In the genomic region with DNA sequence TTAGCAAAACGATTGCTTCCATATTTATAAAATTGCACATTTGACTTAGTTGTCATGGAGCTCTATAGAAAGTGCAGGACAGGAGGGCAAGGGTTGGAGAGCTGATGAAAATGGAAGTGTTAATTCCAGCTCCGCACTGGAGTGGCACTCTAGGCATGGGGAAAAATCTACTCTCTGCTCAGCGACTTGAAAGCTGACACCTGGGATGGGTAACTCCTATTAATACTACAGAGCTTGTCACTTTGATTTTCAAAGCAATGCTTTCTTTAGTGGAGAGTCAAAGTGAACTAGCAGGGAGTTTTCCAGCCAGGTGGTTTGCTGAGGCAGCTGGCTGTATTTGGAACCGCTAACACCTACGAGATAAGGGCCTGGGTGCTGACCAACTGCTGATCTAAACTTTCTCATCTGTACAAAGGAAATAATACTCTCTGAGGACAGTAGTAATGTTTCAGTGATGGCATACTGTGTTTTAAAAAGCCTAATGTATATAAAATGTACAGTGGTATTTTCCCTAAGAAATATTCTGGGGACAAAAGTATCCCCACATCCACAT, we compare ENCODE assay signal across 3 cellular contexts.
TF ChIP-seq lines count a peak whose summit lies in the region.

No MANE protein-coding gene starts in this region.

TF ChIP-seq in GM23338, 12 proteins besides CTCF, POLR2A, EP300 and RAD21:
- no peak for TF ChIP-seq CREB1 (CRISPR knock-in tag; IDR thresholded peaks at IDR 0.05; ENCODE audit: low read depth)
- TF ChIP-seq, protein P1, sequence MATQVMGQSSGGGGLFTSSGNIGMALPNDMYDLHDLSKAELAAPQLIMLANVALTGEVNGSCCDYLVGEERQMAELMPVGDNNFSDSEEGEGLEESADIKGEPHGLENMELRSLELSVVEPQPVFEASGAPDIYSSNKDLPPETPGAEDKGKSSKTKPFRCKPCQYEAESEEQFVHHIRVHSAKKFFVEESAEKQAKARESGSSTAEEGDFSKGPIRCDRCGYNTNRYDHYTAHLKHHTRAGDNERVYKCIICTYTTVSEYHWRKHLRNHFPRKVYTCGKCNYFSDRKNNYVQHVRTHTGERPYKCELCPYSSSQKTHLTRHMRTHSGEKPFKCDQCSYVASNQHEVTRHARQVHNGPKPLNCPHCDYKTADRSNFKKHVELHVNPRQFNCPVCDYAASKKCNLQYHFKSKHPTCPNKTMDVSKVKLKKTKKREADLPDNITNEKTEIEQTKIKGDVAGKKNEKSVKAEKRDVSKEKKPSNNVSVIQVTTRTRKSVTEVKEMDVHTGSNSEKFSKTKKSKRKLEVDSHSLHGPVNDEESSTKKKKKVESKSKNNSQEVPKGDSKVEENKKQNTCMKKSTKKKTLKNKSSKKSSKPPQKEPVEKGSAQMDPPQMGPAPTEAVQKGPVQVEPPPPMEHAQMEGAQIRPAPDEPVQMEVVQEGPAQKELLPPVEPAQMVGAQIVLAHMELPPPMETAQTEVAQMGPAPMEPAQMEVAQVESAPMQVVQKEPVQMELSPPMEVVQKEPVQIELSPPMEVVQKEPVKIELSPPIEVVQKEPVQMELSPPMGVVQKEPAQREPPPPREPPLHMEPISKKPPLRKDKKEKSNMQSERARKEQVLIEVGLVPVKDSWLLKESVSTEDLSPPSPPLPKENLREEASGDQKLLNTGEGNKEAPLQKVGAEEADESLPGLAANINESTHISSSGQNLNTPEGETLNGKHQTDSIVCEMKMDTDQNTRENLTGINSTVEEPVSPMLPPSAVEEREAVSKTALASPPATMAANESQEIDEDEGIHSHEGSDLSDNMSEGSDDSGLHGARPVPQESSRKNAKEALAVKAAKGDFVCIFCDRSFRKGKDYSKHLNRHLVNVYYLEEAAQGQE (IDR thresholded peaks at IDR 0.05; ENCODE audit: unreplicated experiment) = peak; percentile 61
- TF ChIP-seq JUNB (IDR thresholded peaks at IDR 0.05; ENCODE audit: unreplicated experiment) = no peak
TF ChIP-seq in GM23338: peak in this region for 1.

TF ChIP-seq in HEK293, 187 proteins besides CTCF, POLR2A, EP300 and RAD21:
- TF ChIP-seq, protein P1 (tag by site-specific recombination; IDR thresholded peaks at IDR 0.05) = peak; percentile 66
- TF ChIP-seq ZNF10 (tag by site-specific recombination; IDR thresholded peaks at IDR 0.05) = no peak
- TF ChIP-seq, protein P2, sequence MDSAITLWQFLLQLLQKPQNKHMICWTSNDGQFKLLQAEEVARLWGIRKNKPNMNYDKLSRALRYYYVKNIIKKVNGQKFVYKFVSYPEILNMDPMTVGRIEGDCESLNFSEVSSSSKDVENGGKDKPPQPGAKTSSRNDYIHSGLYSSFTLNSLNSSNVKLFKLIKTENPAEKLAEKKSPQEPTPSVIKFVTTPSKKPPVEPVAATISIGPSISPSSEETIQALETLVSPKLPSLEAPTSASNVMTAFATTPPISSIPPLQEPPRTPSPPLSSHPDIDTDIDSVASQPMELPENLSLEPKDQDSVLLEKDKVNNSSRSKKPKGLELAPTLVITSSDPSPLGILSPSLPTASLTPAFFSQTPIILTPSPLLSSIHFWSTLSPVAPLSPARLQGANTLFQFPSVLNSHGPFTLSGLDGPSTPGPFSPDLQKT (IDR thresholded peaks at IDR 0.05; ENCODE audit: borderline replicate concordance, low read depth, low read length) = no peak
- TF ChIP-seq, protein P3, sequence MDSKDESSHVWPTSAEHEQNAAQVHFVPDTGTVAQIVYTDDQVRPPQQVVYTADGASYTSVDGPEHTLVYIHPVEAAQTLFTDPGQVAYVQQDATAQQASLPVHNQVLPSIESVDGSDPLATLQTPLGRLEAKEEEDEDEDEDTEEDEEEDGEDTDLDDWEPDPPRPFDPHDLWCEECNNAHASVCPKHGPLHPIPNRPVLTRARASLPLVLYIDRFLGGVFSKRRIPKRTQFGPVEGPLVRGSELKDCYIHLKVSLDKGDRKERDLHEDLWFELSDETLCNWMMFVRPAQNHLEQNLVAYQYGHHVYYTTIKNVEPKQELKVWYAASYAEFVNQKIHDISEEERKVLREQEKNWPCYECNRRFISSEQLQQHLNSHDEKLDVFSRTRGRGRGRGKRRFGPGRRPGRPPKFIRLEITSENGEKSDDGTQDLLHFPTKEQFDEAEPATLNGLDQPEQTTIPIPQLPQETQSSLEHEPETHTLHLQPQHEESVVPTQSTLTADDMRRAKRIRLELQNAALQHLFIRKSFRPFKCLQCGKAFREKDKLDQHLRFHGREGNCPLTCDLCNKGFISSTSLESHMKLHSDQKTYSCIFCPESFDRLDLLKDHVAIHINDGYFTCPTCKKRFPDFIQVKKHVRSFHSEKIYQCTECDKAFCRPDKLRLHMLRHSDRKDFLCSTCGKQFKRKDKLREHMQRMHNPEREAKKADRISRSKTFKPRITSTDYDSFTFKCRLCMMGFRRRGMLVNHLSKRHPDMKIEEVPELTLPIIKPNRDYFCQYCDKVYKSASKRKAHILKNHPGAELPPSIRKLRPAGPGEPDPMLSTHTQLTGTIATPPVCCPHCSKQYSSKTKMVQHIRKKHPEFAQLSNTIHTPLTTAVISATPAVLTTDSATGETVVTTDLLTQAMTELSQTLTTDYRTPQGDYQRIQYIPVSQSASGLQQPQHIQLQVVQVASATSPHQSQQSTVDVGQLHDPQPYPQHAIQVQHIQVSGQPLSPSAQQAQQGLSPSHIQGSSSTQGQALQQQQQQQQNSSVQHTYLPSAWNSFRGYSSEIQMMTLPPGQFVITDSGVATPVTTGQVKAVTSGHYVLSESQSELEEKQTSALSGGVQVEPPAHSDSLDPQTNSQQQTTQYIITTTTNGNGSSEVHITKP (tag by site-specific recombination; IDR thresholded peaks at IDR 0.05) = no peak

TF ChIP-seq in H1, 55 proteins besides CTCF, POLR2A, EP300 and RAD21:
- no peak for TF ChIP-seq KDM4A (IDR thresholded peaks at IDR 0.05; ENCODE audit: low read depth, low read length, severe bottlenecking)
- no peak for TF ChIP-seq SP2 (IDR thresholded peaks at IDR 0.05; ENCODE audit: low read length)
- TF ChIP-seq YY1 (IDR thresholded peaks at IDR 0.05; ENCODE audit: low read depth, low read length) = no peak
- no peak for TF ChIP-seq CTBP2 (IDR thresholded peaks at IDR 0.05; ENCODE audit: borderline replicate concordance, insufficient read depth, insufficient read length, low read length)
- TF ChIP-seq CHD1 (IDR thresholded peaks at IDR 0.05; ENCODE audit: low read depth, low read length) = no peak
- TF ChIP-seq BRCA1 (IDR thresholded peaks at IDR 0.05; ENCODE audit: low read depth, low read length) = no peak
- TF ChIP-seq EGR1 (IDR thresholded peaks at IDR 0.05; ENCODE audit: borderline replicate concordance, low read depth, low read length) = no peak
- TF ChIP-seq JUN (IDR thresholded peaks at IDR 0.05; ENCODE audit: low read depth, low read length) = no peak
